8 cellular contexts compared by ENCODE assay signal in the genomic region with DNA sequence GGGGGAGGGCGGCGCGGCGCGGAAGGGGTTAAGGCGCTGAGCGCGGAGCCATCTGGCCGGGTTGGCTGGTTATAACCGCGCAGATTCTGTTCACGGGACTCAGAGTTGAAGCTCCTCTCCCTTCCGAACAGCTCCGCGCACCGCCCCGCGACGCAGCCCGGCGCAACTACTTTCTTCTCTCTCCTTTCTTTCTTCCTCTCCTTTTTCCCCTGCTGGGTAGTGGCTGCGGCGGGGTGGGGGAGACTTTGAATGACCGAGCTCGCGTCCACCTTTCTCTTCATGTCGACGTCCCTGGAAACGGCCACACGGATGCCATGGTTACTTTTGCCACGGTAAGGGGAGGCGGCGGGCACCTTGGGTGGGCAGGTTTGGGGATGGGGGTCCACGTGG. TPM values are rescaled to one million over a fixed set of nuclear protein-coding genes. Genes with fewer than 3 reads are reported as not detected.
DNase-seq lines count a peak whose midpoint lies in the region; ATAC-seq and TF ChIP-seq lines count a peak whose summit lies in the region.

Gene NTF3 (plus strand): TSS at position 98 of the 390 bp plus-strand sequence. CDS start 217 bp downstream, at position 315.

- no peak within 1 kb of the TSS for H3K4me3 Mint-ChIP-seq in MCF 10A (ENCODE audit: unreplicated experiment)

- H3K4me1 ChIP-seq in breast epithelium (peaks cover 7 to 11% of the 10 kb centered on the region in 2 donors), ascending aorta (peaks cover 0 to 26% of the 10 kb centered on the region in 2 donors), thoracic aorta (ENCODE audit: control insufficient read depth in 1 of 2, low read depth in 2 of 2) (peaks cover 12 to 53% of the 10 kb centered on the region in 2 donors)

- H3K27ac Mint-ChIP-seq in MCF 10A (ENCODE audit: low read depth, unreplicated experiment) = no peak within 1 kb of the TSS

- H3K9me3 ChIP-seq in breast epithelium = no peaks in the 10 kb centered on the region
- H3K9me3 ChIP-seq in ascending aorta = no peaks in the 10 kb centered on the region
- no peaks in the 10 kb centered on the region for H3K9me3 ChIP-seq in thoracic aorta

- no peaks in the 10 kb centered on the region for H3K27me3 Mint-ChIP-seq in MCF 10A (ENCODE audit: insufficient read depth, unreplicated experiment)

- H3K27ac ChIP-seq in breast epithelium = peak within 1 kb of the TSS; percentile 36 to 38
- H3K27ac ChIP-seq in ascending aorta = peak within 1 kb of the TSS; percentile 88 to 92
- peak within 1 kb of the TSS; percentile 90 to 92 for H3K27ac ChIP-seq in thoracic aorta

- intact Hi-C loops in breast epithelium (cut with DNase I; ENCODE audit: low total_unique reads) = no loop called here
- intact Hi-C loops in MCF 10A (cut with micrococcal nuclease) = no loop called here
- intact Hi-C loops in ascending aorta (cut with DNase I) = loop anchor here (1.0 to 5.0 kb wide), 4 partner anchors 58 to 1160 kb away; partner anchors contain the start of gene CCND2

- peak within 1 kb of the TSS; percentile 43 to 66 (median 52) for H3K4me3 ChIP-seq in breast epithelium
- peak within 1 kb of the TSS; percentile 64 to 79 for H3K4me3 ChIP-seq in ascending aorta
- peak within 1 kb of the TSS; percentile 82 for H3K4me3 ChIP-seq in thoracic aorta

- H3K4me1 Mint-ChIP-seq in MCF 10A (ENCODE audit: insufficient read depth, unreplicated experiment) = no peaks in the 10 kb centered on the region

- POLR2A ChIA-PET in MCF 10A (lab: Yijun Ruan, JAX) = no interaction called here

- peaks cover 20% of the 10 kb centered on the region for H3K9me3 Mint-ChIP-seq in MCF 10A (ENCODE audit: unreplicated experiment)

- DNase-seq in breast epithelium (ENCODE audit: low spot score in 2 of 2) (no peak), MCF 10A (ENCODE audit: unreplicated experiment) (no peak), ascending aorta (ENCODE audit: low spot score in 2 of 2) (no peak), islet precursor cell (peak; percentile 75), thoracic aorta (ENCODE audit: low spot score) (no peak), mucosa of gallbladder (ENCODE audit: low spot score) (no peak)

- H3K27me3 ChIP-seq in breast epithelium (peaks cover 6 to 79% of the 10 kb centered on the region in 2 donors), ascending aorta (no peaks in the 10 kb centered on the region), thoracic aorta (replicated peaks; ENCODE audit: insufficient read depth) (no peaks in the 10 kb centered on the region)

- TF ChIP-seq CTCF in breast epithelium (IDR thresholded peaks at IDR 0.05) (no peak), MCF 10A (IDR thresholded peaks at IDR 0.05; ENCODE audit: unreplicated experiment) (no peak), ascending aorta (IDR thresholded peaks at IDR 0.05) (no peak), thoracic aorta (IDR thresholded peaks at IDR 0.05) (no peak)

- ATAC-seq in thoracic aorta (ENCODE audit: insufficient number of reproducible peaks, low FRiP score, low read depth) (peak; percentile 50), GM21717 (IDR thresholded peaks at IDR 0.05; ENCODE audit: unreplicated experiment) (no peak), GM21723 (IDR thresholded peaks at IDR 0.05; ENCODE audit: unreplicated experiment) (no peak)

- H3K36me3 ChIP-seq in breast epithelium = no peaks in the 10 kb centered on the region
- no peaks in the 10 kb centered on the region for H3K36me3 ChIP-seq in ascending aorta
- no peaks in the 10 kb centered on the region for H3K36me3 ChIP-seq in thoracic aorta

- TF ChIP-seq POLR2A in breast epithelium (IDR thresholded peaks at IDR 0.05) = no peak

- H3K36me3 Mint-ChIP-seq in MCF 10A (ENCODE audit: insufficient read depth, unreplicated experiment) = peaks cover 6% of the 10 kb centered on the region

- CTCF ChIA-PET in MCF 10A (lab: Yijun Ruan, JAX) = interaction anchor here (1.2 kb wide), 1 partner anchor 31 kb away, joined by 4 read pairs; no protein-coding TSS in a partner anchor

- no TSS peak for BruUV-seq in MCF 10A (replicated peaks; lab: Mats Ljungman, UMichigan)

RNA-seq across cellular contexts. Expression of gene NTF3, which starts in this region (rescaled TPM):
- total RNA-seq in breast epithelium (1 to 10 TPM in 1 of 3 donors, under 1 TPM in 1, not detected in 1; 0.88 to 1.3 TPM), MCF 10A (2022) (not detected in 2 replicates), ascending aorta (58.9 TPM), thoracic aorta (10 to 100 TPM in 1 of 2 donors, 1 to 10 TPM in 1; 9.9 to 24.4 TPM), mucosa of gallbladder (0.46 TPM)

Comparison
In these comparisons a context has a peak if more than half of its experiments do, and no peak if none do; other contexts are left out.
1. H3K27ac ChIP-seq: peak in every context shown above with its lines; median percentile 91 in thoracic aorta; 90 in ascending aorta; 37 in breast epithelium.